15 cellular contexts compared by ENCODE assay signal in the genomic region with DNA sequence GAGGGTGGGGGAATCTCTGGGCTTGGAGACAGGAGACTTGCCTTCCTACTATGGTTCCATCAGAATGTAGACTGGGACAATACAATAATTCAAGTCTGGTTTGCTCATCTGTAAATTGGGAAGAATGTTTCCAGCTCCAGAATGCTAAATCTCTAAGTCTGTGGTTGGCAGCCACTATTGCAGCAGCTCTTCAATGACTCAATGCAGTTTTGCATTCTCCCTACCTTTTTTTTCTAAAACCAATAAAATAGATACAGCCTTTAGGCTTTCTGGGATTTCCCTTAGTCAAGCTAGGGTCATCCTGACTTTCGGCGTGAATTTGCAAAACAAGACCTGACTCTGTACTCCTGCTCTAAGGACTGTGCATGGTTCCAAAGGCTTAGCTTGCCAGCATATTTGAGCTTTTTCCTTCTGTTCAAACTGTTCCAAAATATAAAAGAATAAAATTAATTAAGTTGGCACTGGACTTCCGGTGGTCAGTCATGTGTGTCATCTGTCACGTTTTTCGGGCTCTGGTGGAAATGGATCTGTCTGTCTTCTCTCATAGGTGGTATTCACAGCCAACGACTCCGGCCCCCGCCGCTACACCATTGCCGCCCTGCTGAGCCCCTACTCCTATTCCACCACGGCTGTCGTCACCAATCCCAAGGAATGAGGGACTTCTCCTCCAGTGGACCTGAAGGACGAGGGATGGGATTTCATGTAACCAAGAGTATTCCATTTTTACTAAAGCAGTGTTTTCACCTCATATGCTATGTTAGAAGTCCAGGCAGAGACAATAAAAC. TPM values are rescaled to one million over a fixed set of nuclear protein-coding genes. Genes with fewer than 3 reads are reported as not detected.
DNase-seq lines count a peak whose midpoint lies in the region; ATAC-seq and TF ChIP-seq lines count a peak whose summit lies in the region.
"Had no signal": no experiment of that assay in that cellular context is flagged by ENCODE, and none has a peak within 500 bp of the region (broad histone marks: within the 10 kb centered on the region; RNA-seq: fewer than 3 reads in every experiment).

No MANE protein-coding gene starts in this region.

- H3K27ac Mint-ChIP-seq in GM23338: no peak overlapping the region
- H3K27ac Mint-ChIP-seq: CD4-positive, CD25-positive, alpha-beta regulatory T cell had no signal

- H3K27ac ChIP-seq in GM23338 (ENCODE audit: low read depth) (no peak overlapping the region), osteoblast (ENCODE audit: low read depth, low read length) (no peak overlapping the region)
- H3K27ac ChIP-seq: BLaER1 treated with 17β-estradiol and CSF1 and Interleukin-3, amounts not matched to agents 10 nM and 100 nM had no signal

- H3K9me3 ChIP-seq in osteoblast (ENCODE audit: low read depth, low read length): no peaks in the 10 kb centered on the region
- H3K9me3 ChIP-seq: BLaER1 treated with 17β-estradiol and CSF1 and Interleukin-3, amounts not matched to agents 10 nM and 100 nM had no signal

- no peaks in the 10 kb centered on the region for H3K9me3 Mint-ChIP-seq in GM23338
- H3K9me3 Mint-ChIP-seq: CD4-positive, CD25-positive, alpha-beta regulatory T cell; H9 had no signal

- no peaks in the 10 kb centered on the region for H4K20me1 ChIP-seq in GM23338 (replicated peaks; ENCODE audit: insufficient read depth)
- no peaks in the 10 kb centered on the region for H4K20me1 ChIP-seq in osteoblast (ENCODE audit: insufficient read depth, low read length)
- H4K20me1 ChIP-seq: BLaER1 treated with 17β-estradiol and CSF1 and Interleukin-3, amounts not matched to agents 10 nM and 100 nM had no signal

- H2AFZ ChIP-seq in GM23338 (peak overlapping the region; percentile 28), osteoblast (ENCODE audit: low read length) (no peak overlapping the region)

- H3K27me3 ChIP-seq in GM23338 (ENCODE audit: insufficient read depth) (no peaks in the 10 kb centered on the region), osteoblast (ENCODE audit: insufficient read depth, low read length) (no peaks in the 10 kb centered on the region)
- H3K27me3 ChIP-seq: BLaER1 treated with 17β-estradiol and CSF1 and Interleukin-3, amounts not matched to agents 10 nM and 100 nM had no signal

- H3F3A ChIP-seq in GM23338 (replicated peaks; ENCODE audit: low read depth): no peaks in the 10 kb centered on the region

- no peak overlapping the region for H3K4me3 ChIP-seq in AG10803 (ENCODE audit: low read length)
- H3K4me3 ChIP-seq in GM23338: no peak overlapping the region
- H3K4me3 ChIP-seq in osteoblast (ENCODE audit: insufficient read depth, low read length): no peak overlapping the region
- H3K4me3 ChIP-seq: BLaER1 treated with 17β-estradiol and CSF1 and Interleukin-3, amounts not matched to agents 10 nM and 100 nM; GM12878 had no signal

- H3K36me3 Mint-ChIP-seq in GM23338 (ENCODE audit: low read depth): no peaks in the 10 kb centered on the region
- H3K36me3 Mint-ChIP-seq: CD4-positive, CD25-positive, alpha-beta regulatory T cell had no signal

- ATAC-seq in GM23338: no peak
- no peak for ATAC-seq in GM18873 (IDR thresholded peaks at IDR 0.05; ENCODE audit: low FRiP score, unreplicated experiment)
- ATAC-seq: GM12878 had no signal

- no peak overlapping the region for H3K4me3 Mint-ChIP-seq in GM23338
- H3K4me3 Mint-ChIP-seq: CD4-positive, CD25-positive, alpha-beta regulatory T cell; H9 had no signal

- H3K27me3 Mint-ChIP-seq in GM23338 (ENCODE audit: insufficient read depth, low read depth, poor library complexity): peaks cover 1% of the 10 kb centered on the region
- H3K27me3 Mint-ChIP-seq: CD4-positive, CD25-positive, alpha-beta regulatory T cell had no signal

- H3K4me2 ChIP-seq in GM23338: no peak overlapping the region
- H3K4me2 ChIP-seq in osteoblast (ENCODE audit: insufficient read depth, low read length): no peak overlapping the region
- H3K4me2 ChIP-seq: BLaER1 treated with 17β-estradiol and CSF1 and Interleukin-3, amounts not matched to agents 10 nM and 100 nM had no signal

- H3K36me3 ChIP-seq in GM23338 (ENCODE audit: insufficient read depth) (no peaks in the 10 kb centered on the region), osteoblast (ENCODE audit: insufficient read depth, low read length) (no peaks in the 10 kb centered on the region)
- H3K36me3 ChIP-seq: BLaER1 treated with 17β-estradiol and CSF1 and Interleukin-3, amounts not matched to agents 10 nM and 100 nM had no signal

- H3K9me2 ChIP-seq in GM23338 (ENCODE audit: insufficient read depth): peaks cover 11% of the 10 kb centered on the region; the same call in 1 of the 2 replicates

- no peaks in the 10 kb centered on the region for H3K4me1 Mint-ChIP-seq in GM23338
- H3K4me1 Mint-ChIP-seq: CD4-positive, CD25-positive, alpha-beta regulatory T cell; H9 had no signal

- H3K4me1 ChIP-seq in GM23338 (ENCODE audit: insufficient read depth): no peaks in the 10 kb centered on the region
- H3K4me1 ChIP-seq in osteoblast (ENCODE audit: insufficient read depth, low read length): peaks cover 3% of the 10 kb centered on the region
- H3K4me1 ChIP-seq: BLaER1 treated with 17β-estradiol and CSF1 and Interleukin-3, amounts not matched to agents 10 nM and 100 nM had no signal

- H3K79me2 ChIP-seq in GM23338 (replicated peaks; ENCODE audit: insufficient read depth) (no peaks in the 10 kb centered on the region), osteoblast (ENCODE audit: insufficient read depth, low read length) (no peaks in the 10 kb centered on the region)

- TF ChIP-seq CTCF in AG10803 (conservative IDR thresholded peaks at IDR 0.05; ENCODE audit: low read length): no peak
- TF ChIP-seq CTCF in GM23338 (conservative IDR thresholded peaks at IDR 0.05; ENCODE audit: low read depth in 2 of 2): no peak
- no peak for TF ChIP-seq CTCF in osteoblast (IDR thresholded peaks at IDR 0.05; ENCODE audit: extremely low read depth, low read depth, low read length)

- DNase-seq in AG10803 (ENCODE audit: low read depth) (peak; percentile 23), GM23338 (ENCODE audit: low spot score) (no peak), cerebellum (ENCODE audit: low spot score) (peak; percentile 12), osteoblast (ENCODE audit: insufficient read length, low spot score, missing footprints) (peak; percentile 27), NCI-H1436 treated with DMSO at 0.1 percent for 48 hours (lab: John Stamatoyannopoulos, UW) (no peak), germinal center (ENCODE audit: low spot score) (no peak), SW480 (ENCODE audit: low spot score) (no peak)
- DNase-seq: 8988T; CD4-positive, CD25-positive, alpha-beta regulatory T cell; DMS53; GOT3; H9 had no signal

TF ChIP-seq in GM23338, 12 proteins besides CTCF, POLR2A, EP300 and RAD21:
- TF ChIP-seq JUNB (IDR thresholded peaks at IDR 0.05; ENCODE audit: unreplicated experiment): no peak
- 0 out of 2 replicates have a peak, but pooled peaks have one; percentile 29 for TF ChIP-seq ZNF331 (CRISPR knock-in tag; IDR thresholded peaks at IDR 0.05; ENCODE audit: low read depth)
TF ChIP-seq in GM23338: peak in this region for 1.

RNA-seq across cellular contexts. Expression of a gene that starts 6.5 kb away (rescaled TPM):
- not detected in 2 replicates for total RNA-seq in GM23338 (2014; rRNA removed; shearing (Covaris generic))
- not detected in 2 replicates for polyA plus RNA-seq in GM23338 (2016; fragmentation: Nextera tagmentation; extraction: Ambion mirVana)
- 6.1 TPM for total RNA-seq in cerebellum
- total RNA-seq in osteoblast: not detected in 2 replicates
- total RNA-seq: CD4-positive, CD25-positive, alpha-beta regulatory T cell; H9 had no signal
- polyA plus RNA-seq: CD4-positive, CD25-positive, alpha-beta regulatory T cell had no signal

Comparison
In these comparisons a context has a peak if more than half of its experiments do, and no peak if none do; other contexts are left out.
1. DNase-seq: peak in AG10803 (single experiment), cerebellum (single experiment) and osteoblast (single experiment); none in GM23338 (single experiment), NCI-H1436 treated with DMSO at 0.1 percent for 48 hours (single experiment), germinal center (single experiment) and SW480 (single experiment).